Comparison of ENCODE assay signal across 1 cellular context in the genomic region with DNA sequence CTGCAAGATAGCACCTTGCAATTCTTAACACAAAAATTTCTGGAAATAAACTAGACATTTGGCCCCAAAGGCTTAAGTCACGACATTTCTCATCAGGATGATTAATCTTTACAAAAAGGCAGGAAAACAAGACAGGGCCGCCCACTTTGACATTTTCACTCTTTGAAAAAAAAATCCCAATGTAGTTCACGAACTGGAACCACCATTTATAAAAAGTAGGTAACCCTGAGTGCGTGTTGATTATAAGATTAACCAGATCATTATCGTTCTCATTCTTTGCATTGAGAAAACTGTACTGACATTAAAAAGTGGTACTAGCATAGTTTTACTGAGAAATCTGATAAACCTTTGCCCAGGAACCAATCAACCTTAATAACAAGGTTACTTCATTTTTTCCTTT.
TF ChIP-seq lines count a peak whose summit lies in the region.

No MANE protein-coding gene starts in this region.

TF ChIP-seq in SK-N-SH treated with all-trans-retinoic acid at 6 μM for 48 hours, 23 proteins besides CTCF, POLR2A, EP300 and RAD21 (continued from another document):
- TF ChIP-seq, protein P1, sequence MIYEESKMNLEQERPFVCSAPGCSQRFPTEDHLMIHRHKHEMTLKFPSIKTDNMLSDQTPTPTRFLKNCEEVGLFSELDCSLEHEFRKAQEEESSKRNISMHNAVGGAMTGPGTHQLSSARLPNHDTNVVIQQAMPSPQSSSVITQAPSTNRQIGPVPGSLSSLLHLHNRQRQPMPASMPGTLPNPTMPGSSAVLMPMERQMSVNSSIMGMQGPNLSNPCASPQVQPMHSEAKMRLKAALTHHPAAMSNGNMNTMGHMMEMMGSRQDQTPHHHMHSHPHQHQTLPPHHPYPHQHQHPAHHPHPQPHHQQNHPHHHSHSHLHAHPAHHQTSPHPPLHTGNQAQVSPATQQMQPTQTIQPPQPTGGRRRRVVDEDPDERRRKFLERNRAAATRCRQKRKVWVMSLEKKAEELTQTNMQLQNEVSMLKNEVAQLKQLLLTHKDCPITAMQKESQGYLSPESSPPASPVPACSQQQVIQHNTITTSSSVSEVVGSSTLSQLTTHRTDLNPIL (CRISPR knock-in tag; IDR thresholded peaks at IDR 0.05; ENCODE audit: low read depth) = no peak
- TF ChIP-seq, protein P2, sequence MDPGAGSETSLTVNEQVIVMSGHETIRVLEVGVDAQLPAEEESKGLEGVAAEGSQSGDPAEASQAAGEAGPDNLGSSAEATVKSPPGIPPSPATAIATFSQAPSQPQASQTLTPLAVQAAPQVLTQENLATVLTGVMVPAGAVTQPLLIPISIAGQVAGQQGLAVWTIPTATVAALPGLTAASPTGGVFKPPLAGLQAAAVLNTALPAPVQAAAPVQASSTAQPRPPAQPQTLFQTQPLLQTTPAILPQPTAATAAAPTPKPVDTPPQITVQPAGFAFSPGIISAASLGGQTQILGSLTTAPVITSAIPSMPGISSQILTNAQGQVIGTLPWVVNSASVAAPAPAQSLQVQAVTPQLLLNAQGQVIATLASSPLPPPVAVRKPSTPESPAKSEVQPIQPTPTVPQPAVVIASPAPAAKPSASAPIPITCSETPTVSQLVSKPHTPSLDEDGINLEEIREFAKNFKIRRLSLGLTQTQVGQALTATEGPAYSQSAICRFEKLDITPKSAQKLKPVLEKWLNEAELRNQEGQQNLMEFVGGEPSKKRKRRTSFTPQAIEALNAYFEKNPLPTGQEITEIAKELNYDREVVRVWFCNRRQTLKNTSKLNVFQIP (CRISPR knock-in tag; IDR thresholded peaks at IDR 0.05; ENCODE audit: borderline replicate concordance, low read depth) = no peak
- TF ChIP-seq OSR1 (CRISPR knock-in tag; IDR thresholded peaks at IDR 0.05) (no peak), ZFP3 (CRISPR knock-in tag; IDR thresholded peaks at IDR 0.05) (no peak), RARB (CRISPR knock-in tag; IDR thresholded peaks at IDR 0.05) (no peak), ARNTL (CRISPR knock-in tag; IDR thresholded peaks at IDR 0.05; ENCODE audit: borderline replicate concordance, low read depth) (no peak), ZFP30 (CRISPR knock-in tag; IDR thresholded peaks at IDR 0.05) (no peak), ZNF70 (CRISPR knock-in tag; IDR thresholded peaks at IDR 0.05) (no peak), ZNF8 (CRISPR knock-in tag; IDR thresholded peaks at IDR 0.05) (no peak), TCF4 (CRISPR knock-in tag; IDR thresholded peaks at IDR 0.05; ENCODE audit: borderline replicate concordance) (no peak), PPARA (CRISPR knock-in tag; IDR thresholded peaks at IDR 0.05; ENCODE audit: borderline replicate concordance) (no peak)
- TF ChIP-seq, protein P3, sequence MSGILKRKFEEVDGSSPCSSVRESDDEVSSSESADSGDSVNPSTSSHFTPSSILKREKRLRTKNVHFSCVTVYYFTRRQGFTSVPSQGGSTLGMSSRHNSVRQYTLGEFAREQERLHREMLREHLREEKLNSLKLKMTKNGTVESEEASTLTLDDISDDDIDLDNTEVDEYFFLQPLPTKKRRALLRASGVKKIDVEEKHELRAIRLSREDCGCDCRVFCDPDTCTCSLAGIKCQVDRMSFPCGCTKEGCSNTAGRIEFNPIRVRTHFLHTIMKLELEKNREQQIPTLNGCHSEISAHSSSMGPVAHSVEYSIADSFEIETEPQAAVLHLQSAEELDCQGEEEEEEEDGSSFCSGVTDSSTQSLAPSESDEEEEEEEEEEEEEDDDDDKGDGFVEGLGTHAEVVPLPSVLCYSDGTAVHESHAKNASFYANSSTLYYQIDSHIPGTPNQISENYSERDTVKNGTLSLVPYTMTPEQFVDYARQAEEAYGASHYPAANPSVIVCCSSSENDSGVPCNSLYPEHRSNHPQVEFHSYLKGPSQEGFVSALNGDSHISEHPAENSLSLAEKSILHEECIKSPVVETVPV (CRISPR knock-in tag; IDR thresholded peaks at IDR 0.05) = no peak
